Comparison of ENCODE assay signal across 7 cellular contexts in the genomic region with DNA sequence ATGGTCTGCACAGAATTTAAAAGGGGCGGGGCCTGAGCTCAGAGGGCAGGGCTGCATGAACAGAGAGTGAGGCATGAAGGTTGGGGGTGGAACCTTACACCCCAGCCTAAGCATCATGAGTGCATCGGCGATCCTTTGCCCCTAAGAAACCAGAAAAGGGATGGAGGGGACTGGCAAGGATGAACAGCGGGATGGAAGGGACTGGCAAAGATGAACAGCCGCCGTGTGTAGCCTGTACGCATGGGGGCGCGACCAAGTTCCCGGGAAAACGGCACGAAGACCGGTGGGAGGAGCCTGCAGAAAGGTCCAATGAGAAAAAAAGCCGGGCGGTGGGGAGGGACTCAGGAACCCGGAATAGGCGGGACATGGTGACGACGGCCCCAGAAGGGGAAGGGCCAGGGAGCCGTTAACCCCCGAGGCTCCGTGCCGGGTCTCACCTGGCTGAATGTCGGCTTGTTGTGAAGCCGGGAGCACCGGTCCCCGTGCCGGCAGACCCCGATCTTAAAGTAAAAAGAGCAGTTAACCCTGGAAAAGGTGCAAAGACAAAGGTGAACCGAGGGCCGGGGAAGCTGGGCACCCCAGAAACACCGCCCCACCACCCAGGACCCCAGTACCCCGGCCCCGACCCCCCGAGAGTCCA. TPM values are rescaled to one million over a fixed set of nuclear protein-coding genes. Genes with fewer than 3 reads are reported as not detected.
A peak's percentile ranks its signal among the peaks of the same experiment; 100 is the strongest.
DNase-seq lines count a peak whose midpoint lies in the region; ATAC-seq and TF ChIP-seq lines count a peak whose summit lies in the region.

No MANE protein-coding gene starts in this region.

- TF ChIP-seq POLR2A in GM18505 (IDR thresholded peaks at IDR 0.05; ENCODE audit: borderline replicate concordance, extremely low read depth, insufficient read depth, insufficient read length), result peak; percentile 81

- peak overlapping the region; percentile 100 for H3K27ac ChIP-seq in colonic mucosa

- DNase-seq in NCI-H526 treated with DMSO at 0.1 percent for 48 hours (lab: John Stamatoyannopoulos, UW) (peak; percentile 98), colonic mucosa (peak; percentile 97), left kidney (ENCODE audit: low read depth, low spot score) (peak; percentile 99)
- peak; percentile 98 for DNase-seq in activated CD4-positive, alpha-beta T cell treated with anti-CD3 and anti-CD28 coated beads, Interleukin-2, amount 10 ng/mL, durations not matched to agents 24 days and 14 days
- peak; percentile 94 for DNase-seq in stimulated activated CD4-positive, alpha-beta T cell treated with anti-CD3 and anti-CD28 coated beads, Interleukin-1b, Interleukin-23, amount 100 ng/mL, for 48 hours

- ATAC-seq in GM18505 (IDR thresholded peaks at IDR 0.05; ENCODE audit: unreplicated experiment), result peak; percentile 37
- peak; percentile 36 for ATAC-seq in HG03439 (IDR thresholded peaks at IDR 0.05; ENCODE audit: unreplicated experiment)

- peak overlapping the region; percentile 89 for H3K4me3 ChIP-seq in colonic mucosa

- H3K36me3 ChIP-seq in colonic mucosa, result no peaks in the 10 kb centered on the region

- no peaks in the 10 kb centered on the region for H3K27me3 ChIP-seq in colonic mucosa

- no peak for TF ChIP-seq CTCF in colonic mucosa (IDR thresholded peaks at IDR 0.05)

- peak overlapping the region; percentile 72 to 79 for H3K9ac ChIP-seq in colonic mucosa (ENCODE audit: low read depth in 2 of 2, low read length in 2 of 2)

- intact Hi-C loops in activated CD4-positive, alpha-beta T cell treated with anti-CD3 and anti-CD28 coated beads, Interleukin-2, amount 10 ng/mL, durations not matched to agents 24 days and 14 days (cut with micrococcal nuclease), result loop anchor here (1.0 to 10.0 kb wide), 5 partner anchors 28 to 370 kb away; a partner anchor contains a TSS
- intact Hi-C loops in colonic mucosa (cut with DNase I), result loop anchor here (10.0 kb wide), 1 partner anchor 190 kb away; a partner anchor contains a TSS

- H3K9me3 ChIP-seq in colonic mucosa, result no peaks in the 10 kb centered on the region

- no peaks in the 10 kb centered on the region for H3K9me3 Mint-ChIP-seq in activated CD4-positive, alpha-beta T cell treated with anti-CD3 and anti-CD28 coated beads, Interleukin-2, amount 10 ng/mL, durations not matched to agents 24 days and 14 days

- H3K27ac Mint-ChIP-seq in activated CD4-positive, alpha-beta T cell treated with anti-CD3 and anti-CD28 coated beads, Interleukin-2, amount 10 ng/mL, durations not matched to agents 24 days and 14 days, result peak overlapping the region; percentile 100

- peaks cover 20% of the 10 kb centered on the region for H3K36me3 Mint-ChIP-seq in activated CD4-positive, alpha-beta T cell treated with anti-CD3 and anti-CD28 coated beads, Interleukin-2, amount 10 ng/mL, durations not matched to agents 24 days and 14 days (ENCODE audit: low read depth)

- H3K4me3 Mint-ChIP-seq in activated CD4-positive, alpha-beta T cell treated with anti-CD3 and anti-CD28 coated beads, Interleukin-2, amount 10 ng/mL, durations not matched to agents 24 days and 14 days, result peak overlapping the region; percentile 94

- H3K4me1 Mint-ChIP-seq in activated CD4-positive, alpha-beta T cell treated with anti-CD3 and anti-CD28 coated beads, Interleukin-2, amount 10 ng/mL, durations not matched to agents 24 days and 14 days, result peaks cover 51% of the 10 kb centered on the region

- H3K4me1 ChIP-seq in colonic mucosa, result peaks cover 5% of the 10 kb centered on the region

- H3K27me3 Mint-ChIP-seq in activated CD4-positive, alpha-beta T cell treated with anti-CD3 and anti-CD28 coated beads, Interleukin-2, amount 10 ng/mL, durations not matched to agents 24 days and 14 days, result no peaks in the 10 kb centered on the region

RNA-seq across cellular contexts. Expression of a gene that starts 0.4 kb away (rescaled TPM):
- total RNA-seq in activated CD4-positive, alpha-beta T cell treated with anti-CD3 and anti-CD28 coated beads, Interleukin-2, amount 10 ng/mL, durations not matched to agents 24 days and 14 days, result 26.9 and 28.2 TPM in 2 replicates
- total RNA-seq in colonic mucosa, result 10 to 100 TPM; 14.9 to 18.7 TPM

RNA-seq across cellular contexts. Expression of a gene that starts 0.6 kb away (rescaled TPM):
- 44.9 and 46.7 TPM in 2 replicates for total RNA-seq in activated CD4-positive, alpha-beta T cell treated with anti-CD3 and anti-CD28 coated beads, Interleukin-2, amount 10 ng/mL, durations not matched to agents 24 days and 14 days
- total RNA-seq in colonic mucosa, result 10 to 100 TPM; 73.8 to 87.4 TPM

RNA-seq across cellular contexts. Expression of a gene that starts 2.6 kb away (rescaled TPM):
- total RNA-seq in activated CD4-positive, alpha-beta T cell treated with anti-CD3 and anti-CD28 coated beads, Interleukin-2, amount 10 ng/mL, durations not matched to agents 24 days and 14 days, result 62.4 and 75.2 TPM in 2 replicates
- 1 to 10 TPM; 5.4 to 6.9 TPM for total RNA-seq in colonic mucosa

RNA-seq across cellular contexts. Expression of a gene that starts 3.6 kb away (rescaled TPM):
- 7.7 and 11.1 TPM in 2 replicates for total RNA-seq in activated CD4-positive, alpha-beta T cell treated with anti-CD3 and anti-CD28 coated beads, Interleukin-2, amount 10 ng/mL, durations not matched to agents 24 days and 14 days
- 1 to 10 TPM; 5.1 to 7.5 TPM for total RNA-seq in colonic mucosa

RNA-seq across cellular contexts. Expression of a gene that starts 12.0 kb away (rescaled TPM):
- total RNA-seq in activated CD4-positive, alpha-beta T cell treated with anti-CD3 and anti-CD28 coated beads, Interleukin-2, amount 10 ng/mL, durations not matched to agents 24 days and 14 days, result 0.42 TPM in 1 of 2 replicates, not detected in the other
- 10 to 100 TPM in 1 of 2 donors, 1 to 10 TPM in 1; 6.3 to 23.6 TPM for total RNA-seq in colonic mucosa

Comparison
In these comparisons a context has a peak if more than half of its experiments do, and no peak if none do; other contexts are left out.
1. Peak in every context shown above with its lines: DNase-seq, ATAC-seq, H3K4me3 ChIP-seq and H3K27ac ChIP-seq.